ENCODE assay signal across 8 cellular contexts in genomic region chr21:41425954-41426655, GRCh38. TPM values are rescaled to one million over a fixed set of nuclear protein-coding genes. Genes with fewer than 3 reads are reported as not detected.
DNase-seq lines count a peak whose midpoint lies in the region; ATAC-seq, FAIRE-seq and TF ChIP-seq lines count a peak whose summit lies in the region.

A gene with protein sequence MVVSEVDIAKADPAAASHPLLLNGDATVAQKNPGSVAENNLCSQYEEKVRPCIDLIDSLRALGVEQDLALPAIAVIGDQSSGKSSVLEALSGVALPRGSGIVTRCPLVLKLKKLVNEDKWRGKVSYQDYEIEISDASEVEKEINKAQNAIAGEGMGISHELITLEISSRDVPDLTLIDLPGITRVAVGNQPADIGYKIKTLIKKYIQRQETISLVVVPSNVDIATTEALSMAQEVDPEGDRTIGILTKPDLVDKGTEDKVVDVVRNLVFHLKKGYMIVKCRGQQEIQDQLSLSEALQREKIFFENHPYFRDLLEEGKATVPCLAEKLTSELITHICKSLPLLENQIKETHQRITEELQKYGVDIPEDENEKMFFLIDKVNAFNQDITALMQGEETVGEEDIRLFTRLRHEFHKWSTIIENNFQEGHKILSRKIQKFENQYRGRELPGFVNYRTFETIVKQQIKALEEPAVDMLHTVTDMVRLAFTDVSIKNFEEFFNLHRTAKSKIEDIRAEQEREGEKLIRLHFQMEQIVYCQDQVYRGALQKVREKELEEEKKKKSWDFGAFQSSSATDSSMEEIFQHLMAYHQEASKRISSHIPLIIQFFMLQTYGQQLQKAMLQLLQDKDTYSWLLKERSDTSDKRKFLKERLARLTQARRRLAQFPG (plus strand): TSS chr21:41426239. CDS start chr21:41432071, 5,832 bp downstream.

- peak within 1 kb of the TSS; percentile 71 to 80 for H3K27ac Mint-ChIP-seq in natural killer cell treated with Interleukin-12 subunit alpha and Interleukin-12 subunit beta and Interleukin-15 and Interleukin-18, amount 100 ng/mL, for 72 hours
- H3K27ac Mint-ChIP-seq in stimulated activated naive B cell treated with anti-CD40 and anti-IgM and Interleukin-4, amounts not matched to agents 10 μg/mL and 1 μg/mL and 100 μg/mL, for 72 hours, result peak within 1 kb of the TSS; percentile 92

- TF ChIP-seq CTCF in GM10248 (IDR thresholded peaks at IDR 0.05; ENCODE audit: control extremely low read depth, extremely low read depth, low read depth, missing control alignments) (no peak), fibroblast of mammary gland (conservative IDR thresholded peaks at IDR 0.05; ENCODE audit: control insufficient read depth, insufficient read depth, low read depth, low read length) (no peak)

- POLR2A ChIA-PET in GM10248 (lab: Yijun Ruan, JAX), result interaction anchor here (1.0 kb wide), 3 partner anchors 8 to 143 kb away, joined by 3 to 4 read pairs (median 3); no protein-coding TSS in a partner anchor

- peak within 1 kb of the TSS; percentile 51 for H3K4me3 ChIP-seq in fibroblast of mammary gland (ENCODE audit: control insufficient read depth, low read depth, low read length)

- H3K4me1 Mint-ChIP-seq in activated T-cell treated with anti-CD3 and anti-CD28 coated beads, Interleukin-2, amount 50 U/mL, for 4 hours (ENCODE audit: low read depth), result peaks cover 63% of the 10 kb centered on the region
- H3K4me1 Mint-ChIP-seq in natural killer cell treated with Interleukin-12 subunit alpha and Interleukin-12 subunit beta and Interleukin-15 and Interleukin-18, amount 100 ng/mL, for 72 hours (ENCODE audit: low read depth in 2 of 2), result peaks cover 11 to 15% of the 10 kb centered on the region in 2 donors
- peaks cover 49 to 81% of the 10 kb centered on the region in 2 donors for H3K4me1 Mint-ChIP-seq in stimulated activated naive B cell treated with anti-CD40 and anti-IgM and Interleukin-4, amounts not matched to agents 10 μg/mL and 1 μg/mL and 100 μg/mL, for 72 hours

- peak; percentile 92 for DNase-seq in GM10248 (ENCODE audit: extremely low spot score)
- no peak for DNase-seq in H54 (ENCODE audit: insufficient read length, low spot score)
- peak; percentile 48 for DNase-seq in NCI-H2227 (lab: John Stamatoyannopoulos, UW; ENCODE audit: unreplicated experiment)
- peak; percentile 86 for DNase-seq in activated T-cell treated with anti-CD3 and anti-CD28 coated beads, Interleukin-2, amount 50 U/mL, for 4 hours
- peak; percentile 30 for DNase-seq in fibroblast of mammary gland (ENCODE audit: low read depth)
- peak; percentile 87 for DNase-seq in natural killer cell treated with Interleukin-12 subunit alpha and Interleukin-12 subunit beta and Interleukin-15 and Interleukin-18, amount 100 ng/mL, for 72 hours (ENCODE audit: low spot score)
- DNase-seq in stimulated activated naive B cell treated with anti-CD40 and anti-IgM and Interleukin-4, amounts not matched to agents 10 μg/mL and 1 μg/mL and 100 μg/mL, for 72 hours, result peak; percentile 70
- no peak for DNase-seq in cortex of kidney (lab: John Stamatoyannopoulos, UW)

- peak; percentile 98 to 99 for ATAC-seq in activated T-cell treated with anti-CD3 and anti-CD28 coated beads, Interleukin-2, amount 50 U/mL, for 4 hours
- ATAC-seq in natural killer cell treated with Interleukin-12 subunit alpha and Interleukin-12 subunit beta and Interleukin-15 and Interleukin-18, amount 100 ng/mL, for 72 hours, result peak; percentile 97 to 99
- ATAC-seq in stimulated activated naive B cell treated with anti-CD40 and anti-IgM and Interleukin-4, amounts not matched to agents 10 μg/mL and 1 μg/mL and 100 μg/mL, for 72 hours (replicated peaks), result peak; percentile 92

- CTCF ChIA-PET in GM10248 (lab: Yijun Ruan, JAX), result interaction anchor here (1.5 to 1.7 kb wide), 2 partner anchors 15 to 143 kb away, joined by 5 to 7 read pairs; no protein-coding TSS in a partner anchor

- no peak for FAIRE-seq in H54 (lab: Jason Lieb, UNC)

- no peaks in the 10 kb centered on the region for H3K27me3 Mint-ChIP-seq in activated T-cell treated with anti-CD3 and anti-CD28 coated beads, Interleukin-2, amount 50 U/mL, for 4 hours (ENCODE audit: low read depth)
- H3K27me3 Mint-ChIP-seq in natural killer cell treated with Interleukin-12 subunit alpha and Interleukin-12 subunit beta and Interleukin-15 and Interleukin-18, amount 100 ng/mL, for 72 hours, result no peaks in the 10 kb centered on the region
- H3K27me3 Mint-ChIP-seq in stimulated activated naive B cell treated with anti-CD40 and anti-IgM and Interleukin-4, amounts not matched to agents 10 μg/mL and 1 μg/mL and 100 μg/mL, for 72 hours, result no peaks in the 10 kb centered on the region

- H3K9me3 Mint-ChIP-seq in activated T-cell treated with anti-CD3 and anti-CD28 coated beads, Interleukin-2, amount 50 U/mL, for 4 hours, result no peaks in the 10 kb centered on the region
- H3K9me3 Mint-ChIP-seq in natural killer cell treated with Interleukin-12 subunit alpha and Interleukin-12 subunit beta and Interleukin-15 and Interleukin-18, amount 100 ng/mL, for 72 hours, result no peaks in the 10 kb centered on the region
- peaks cover 2 to 4% of the 10 kb centered on the region in 2 donors for H3K9me3 Mint-ChIP-seq in stimulated activated naive B cell treated with anti-CD40 and anti-IgM and Interleukin-4, amounts not matched to agents 10 μg/mL and 1 μg/mL and 100 μg/mL, for 72 hours

- H3K36me3 Mint-ChIP-seq in activated T-cell treated with anti-CD3 and anti-CD28 coated beads, Interleukin-2, amount 50 U/mL, for 4 hours (ENCODE audit: insufficient read depth), result peaks cover 12% of the 10 kb centered on the region
- no peaks in the 10 kb centered on the region for H3K36me3 Mint-ChIP-seq in natural killer cell treated with Interleukin-12 subunit alpha and Interleukin-12 subunit beta and Interleukin-15 and Interleukin-18, amount 100 ng/mL, for 72 hours
- peaks cover 0 to 8% of the 10 kb centered on the region in 2 donors for H3K36me3 Mint-ChIP-seq in stimulated activated naive B cell treated with anti-CD40 and anti-IgM and Interleukin-4, amounts not matched to agents 10 μg/mL and 1 μg/mL and 100 μg/mL, for 72 hours

- peak; percentile 25; the same call in 1 of the 2 replicates for TF ChIP-seq POLR2A in H54 (IDR thresholded peaks at IDR 0.05; ENCODE audit: low read depth, low read length)

- H3K4me3 Mint-ChIP-seq in activated T-cell treated with anti-CD3 and anti-CD28 coated beads, Interleukin-2, amount 50 U/mL, for 4 hours, result peak within 1 kb of the TSS; percentile 94
- H3K4me3 Mint-ChIP-seq in natural killer cell treated with Interleukin-12 subunit alpha and Interleukin-12 subunit beta and Interleukin-15 and Interleukin-18, amount 100 ng/mL, for 72 hours, result peak within 1 kb of the TSS; percentile 94
- peak within 1 kb of the TSS; percentile 93 to 99 for H3K4me3 Mint-ChIP-seq in stimulated activated naive B cell treated with anti-CD40 and anti-IgM and Interleukin-4, amounts not matched to agents 10 μg/mL and 1 μg/mL and 100 μg/mL, for 72 hours

RNA-seq across cellular contexts. Expression of the gene that starts here (rescaled TPM):
- total RNA-seq in activated T-cell treated with anti-CD3 and anti-CD28 coated beads, Interleukin-2, amount 50 U/mL, for 4 hours, result 10 to 100 TPM; 13.8 to 33.8 (median 22.7) TPM
- total RNA-seq in natural killer cell treated with Interleukin-12 subunit alpha and Interleukin-12 subunit beta and Interleukin-15 and Interleukin-18, amount 100 ng/mL, for 72 hours, result 10 to 100 TPM; 10.9 to 19.2 TPM

Comparison
In these comparisons a context has a peak if more than half of its experiments do, and no peak if none do; other contexts are left out.
1. DNase-seq: peak in GM10248 (single experiment), NCI-H2227 (single experiment), activated T-cell treated with anti-CD3 and anti-CD28 coated beads, Interleukin-2, amount 50 U/mL, for 4 hours (single experiment), fibroblast of mammary gland (single experiment), natural killer cell treated with Interleukin-12 subunit alpha and Interleukin-12 subunit beta and Interleukin-15 and Interleukin-18, amount 100 ng/mL, for 72 hours (single experiment) and stimulated activated naive B cell treated with anti-CD40 and anti-IgM and Interleukin-4, amounts not matched to agents 10 μg/mL and 1 μg/mL and 100 μg/mL, for 72 hours (single experiment); none in H54 (single experiment) and cortex of kidney (single experiment).
2. Peak in every context shown above with its lines, with median percentiles within 50 percentile points of each other: ATAC-seq and H3K4me3 Mint-ChIP-seq.